27 cellular contexts compared by ENCODE assay signal in genomic region chr6:157789297-157789696, GRCh38.
"Had no signal": no experiment of that assay in that cellular context is flagged by ENCODE, and none has a peak within 500 bp of the region (broad histone marks: within the 10 kb centered on the region; RNA-seq: fewer than 3 reads in every experiment).

No MANE protein-coding gene starts in this region.

- H3K9me3 ChIP-seq: colonic mucosa, esophagus squamous epithelium, gastrocnemius medialis, heart right ventricle, left lung, lower lobe of right lung, mucosa of descending colon had no signal

- DNase-seq: colonic mucosa; cortex of kidney; effector CD8-positive, alpha-beta T cell; effector memory CD8-positive, alpha-beta T cell; erythroblast; esophagus squamous epithelium; foreskin fibroblast; foreskin melanocyte; gastrocnemius medialis; head of caudate nucleus; heart right ventricle; hippocampal formation; left cardiac atrium; left lung; left ventricle myocardium superior; lower lobe of right lung; mesenchymal stem cell; mucosa of descending colon; naive B cell had no signal

- H3K4me1 ChIP-seq: colonic mucosa, left lung, lower lobe of right lung had no signal

- ATAC-seq: effector memory CD8-positive, alpha-beta T cell; esophagus mucosa; gastrocnemius medialis; heart right ventricle; left lung; left ventricle myocardium superior; lower lobe of right lung; mucosa of descending colon had no signal

- H3K4me1 Mint-ChIP-seq: endodermal cell, mesothelial cell of epicardium, naive B cell had no signal

- H3K36me3 Mint-ChIP-seq: mesothelial cell of epicardium, naive B cell had no signal

- H3K27ac ChIP-seq: colonic mucosa, epithelial cell of prostate, esophagus squamous epithelium, gastrocnemius medialis, heart right ventricle, left lung, lower lobe of right lung had no signal

- FAIRE-seq: endometrium, islet of Langerhans, keratinocyte had no signal

- H3K9me3 Mint-ChIP-seq: effector memory CD8-positive, alpha-beta T cell; endodermal cell had no signal

- H3K27me3 Mint-ChIP-seq: naive B cell had no signal

- H3K4me3 ChIP-seq: colonic mucosa, esophagus squamous epithelium, gastrocnemius medialis, heart right ventricle, left lung, lower lobe of right lung, mucosa of descending colon had no signal

- H3K36me3 ChIP-seq: colonic mucosa, esophagus squamous epithelium, gastrocnemius medialis, heart right ventricle, left lung, lower lobe of right lung had no signal

- H3K4me3 Mint-ChIP-seq: dendritic cell treated with granulocyte-macrophage colony-stimulating factor and Interleukin-4, amounts not matched to agents 40 ng/mL and 50 ng/mL, for 4 days; effector memory CD8-positive, alpha-beta T cell; endodermal cell; mesothelial cell of epicardium; naive B cell had no signal

- H3K27ac Mint-ChIP-seq: dendritic cell treated with granulocyte-macrophage colony-stimulating factor and Interleukin-4, amounts not matched to agents 40 ng/mL and 50 ng/mL, for 4 days; effector memory CD8-positive, alpha-beta T cell; endodermal cell; mesothelial cell of epicardium; naive B cell had no signal

- H3K27me3 ChIP-seq: colonic mucosa, esophagus squamous epithelium, gastrocnemius medialis, heart right ventricle, left lung had no signal
